In the genomic region with DNA sequence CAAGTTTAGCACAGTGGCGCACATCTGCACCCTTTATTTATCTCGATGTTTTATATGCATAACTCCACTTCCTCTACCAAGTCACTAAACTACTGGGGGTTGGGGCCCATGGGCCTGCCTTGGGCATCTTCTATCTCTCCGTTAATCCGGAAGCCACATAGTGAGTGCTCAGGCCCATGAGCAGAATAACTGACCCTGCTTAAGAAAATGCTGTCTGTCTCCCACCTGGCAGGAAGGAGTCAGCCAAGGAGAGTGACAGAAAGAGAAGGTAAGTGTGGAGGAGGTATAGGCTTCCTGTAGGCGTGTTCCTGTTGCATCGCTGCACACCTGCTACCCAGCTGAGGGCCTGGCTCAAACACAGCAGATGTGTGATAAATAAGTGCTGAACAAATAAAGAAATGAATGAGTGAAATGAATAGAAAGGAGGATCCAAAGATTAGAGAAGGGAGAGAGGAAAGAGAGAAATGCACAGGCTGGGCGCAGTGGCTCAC, we compare ENCODE assay signal across 29 cellular contexts.
DNase-seq lines count a peak whose midpoint lies in the region; ATAC-seq, FAIRE-seq and TF ChIP-seq lines count a peak whose summit lies in the region.
"Had no signal": no experiment of that assay in that cellular context is flagged by ENCODE, and none has a peak within 500 bp of the region (broad histone marks: within the 10 kb centered on the region; RNA-seq: fewer than 3 reads in every experiment).

No MANE protein-coding gene starts in this region.

- H3K36me3 Mint-ChIP-seq in activated CD8-positive, alpha-beta T cell treated with anti-CD3 and anti-CD28 coated beads for 36 hours (ENCODE audit: low read depth) = peaks cover 11% of the 10 kb centered on the region
- peaks cover 17% of the 10 kb centered on the region for H3K36me3 Mint-ChIP-seq in CD4-positive, alpha-beta T cell (ENCODE audit: low read depth)

- H3K27ac Mint-ChIP-seq in activated CD8-positive, alpha-beta T cell treated with anti-CD3 and anti-CD28 coated beads for 36 hours = no peak overlapping the region
- H3K27ac Mint-ChIP-seq in CD4-positive, alpha-beta T cell = no peak overlapping the region
- H3K27ac Mint-ChIP-seq: CD14-positive monocyte, T-helper 17 cell had no signal

- H3K9me3 ChIP-seq in SU-DHL-6 (ENCODE audit: insufficient read depth, low read length) = no peaks in the 10 kb centered on the region
- no peaks in the 10 kb centered on the region for H3K9me3 ChIP-seq in small intestine (ENCODE audit: control insufficient read depth, low read depth)
- no peaks in the 10 kb centered on the region for H3K9me3 ChIP-seq in CD4-positive, alpha-beta T cell (ENCODE audit: control insufficient read depth, low read length)
- H3K9me3 ChIP-seq: BE2C, MG63 had no signal

- H3K79me2 ChIP-seq in SU-DHL-6 (ENCODE audit: insufficient read depth, low read length) = no peaks in the 10 kb centered on the region

- H3K4me2 ChIP-seq in SU-DHL-6 (ENCODE audit: low read depth, low read length, poor library complexity, severe bottlenecking) = peak overlapping the region; percentile 47
- H3K4me2 ChIP-seq: PC-9 had no signal

- POLR2A ChIA-PET in activated CD8-positive, alpha-beta T cell treated with anti-CD3 and anti-CD28 coated beads for 36 hours (lab: Charles Lee) = no interaction called here
- POLR2A ChIA-PET in CD4-positive, alpha-beta T cell (lab: Charles Lee) = no interaction called here

- no peak overlapping the region for H3K4me3 Mint-ChIP-seq in activated CD8-positive, alpha-beta T cell treated with anti-CD3 and anti-CD28 coated beads for 36 hours
- no peak overlapping the region for H3K4me3 Mint-ChIP-seq in CD4-positive, alpha-beta T cell
- H3K4me3 Mint-ChIP-seq: CD14-positive monocyte, T-helper 17 cell had no signal

- H3K4me1 ChIP-seq in small intestine (ENCODE audit: control insufficient read depth in 2 of 2, insufficient read depth in 1 of 2, low read depth in 1 of 2, low read length in 1 of 2) = no peaks in the 10 kb centered on the region

- peaks cover 3% of the 10 kb centered on the region for H3K9me3 Mint-ChIP-seq in activated CD8-positive, alpha-beta T cell treated with anti-CD3 and anti-CD28 coated beads for 36 hours
- H3K9me3 Mint-ChIP-seq in CD4-positive, alpha-beta T cell = peaks cover 2% of the 10 kb centered on the region

- H3K27me3 ChIP-seq in SU-DHL-6 (ENCODE audit: low read length) (no peaks in the 10 kb centered on the region), small intestine (ENCODE audit: control insufficient read depth in 2 of 2, insufficient read depth in 2 of 2, low read length in 2 of 2) (no peaks in the 10 kb centered on the region)
- H3K27me3 ChIP-seq in CD4-positive, alpha-beta T cell (ENCODE audit: control insufficient read depth, insufficient read depth, low read length) = no peaks in the 10 kb centered on the region
- H3K27me3 ChIP-seq: BE2C, MG63 had no signal

- no peaks in the 10 kb centered on the region for H4K20me1 ChIP-seq in SU-DHL-6 (ENCODE audit: low read depth, low read length)

- CTCF ChIA-PET in activated CD8-positive, alpha-beta T cell treated with anti-CD3 and anti-CD28 coated beads for 36 hours (lab: Charles Lee) = no interaction called here
- CTCF ChIA-PET in CD4-positive, alpha-beta T cell (lab: Charles Lee) = no interaction called here

- H3K27ac ChIP-seq in SU-DHL-6 (ENCODE audit: low read depth, low read length) (peak overlapping the region; percentile 87), small intestine (ENCODE audit: low read depth in 1 of 2, low read length in 1 of 2) (no peak overlapping the region)
- no peak overlapping the region for H3K27ac ChIP-seq in CD4-positive, alpha-beta T cell (ENCODE audit: low read depth, low read length)
- H3K27ac ChIP-seq: PC-9, SK-N-MC had no signal

- H3K4me3 ChIP-seq in GM12865 (ENCODE audit: low read depth, low read length) (no peak overlapping the region), SU-DHL-6 (ENCODE audit: insufficient read depth, low read length, poor library complexity, severe bottlenecking) (no peak overlapping the region), small intestine (ENCODE audit: low read depth in 1 of 2, low read length in 2 of 2) (no peak overlapping the region)
- H3K4me3 ChIP-seq: MG63, PC-9, SK-N-MC had no signal

- ATAC-seq in activated CD8-positive, alpha-beta T cell treated with anti-CD3 and anti-CD28 coated beads for 36 hours = no peak
- ATAC-seq in CD4-positive, alpha-beta T cell (ENCODE audit: poor library complexity) = no peak
- ATAC-seq: T-helper 17 cell had no signal

- peak; percentile 36 for DNase-seq in NCI-H2171 treated with DMSO at 0.1 percent for 48 hours (lab: John Stamatoyannopoulos, UW)
- DNase-seq in NCI-H2171 (lab: John Stamatoyannopoulos, UW) = no peak
- peak; percentile 2 for DNase-seq in GM12865 (ENCODE audit: low read depth)
- DNase-seq in small intestine = peak; percentile 27
- DNase-seq in SHP77 (lab: John Stamatoyannopoulos, UW) = no peak
- no peak for DNase-seq in activated CD8-positive, alpha-beta T cell treated with anti-CD3 and anti-CD28 coated beads for 36 hours
- no peak for DNase-seq in CD4-positive, alpha-beta T cell
- DNase-seq: 8988T, ACHN, BE2C, EL, GDM1, GOT3, HCEC 1CT, KBM-7, MG63, NCI-H1048, NCI-H1417, NCI-H187, NCI-H446 treated with DMSO at 0.1 percent for 48 hours, NCI-H774, PC-9, Right ventricle myocardium superior, T-helper 17 cell had no signal

- 89 to 90% (median 89%) methylated on average over 7 of the region's 7 CpGs for WGBS in small intestine, 3 donors

- 0 out of 2 replicates have a peak, but pooled peaks cover 13% of the 10 kb centered on the region for H3F3A ChIP-seq in SU-DHL-6 (ENCODE audit: insufficient read depth)

- H3K27me3 Mint-ChIP-seq in activated CD8-positive, alpha-beta T cell treated with anti-CD3 and anti-CD28 coated beads for 36 hours = no peaks in the 10 kb centered on the region
- no peaks in the 10 kb centered on the region for H3K27me3 Mint-ChIP-seq in CD4-positive, alpha-beta T cell
- H3K27me3 Mint-ChIP-seq: T-helper 17 cell had no signal

- intact Hi-C loops in activated CD8-positive, alpha-beta T cell treated with anti-CD3 and anti-CD28 coated beads for 36 hours (cut with micrococcal nuclease) = no loop called here
- intact Hi-C loops in CD4-positive, alpha-beta T cell (cut with DNase I, micrococcal nuclease) = no loop called here

- H3K9ac ChIP-seq in SU-DHL-6 (ENCODE audit: low read length) = peak overlapping the region; percentile 34; the same call in 1 of the 2 replicates

- no peak for FAIRE-seq in small intestine (lab: Jason Lieb, UNC)
- FAIRE-seq: D721Med, GM12891 had no signal

- no peak for TF ChIP-seq CTCF in GM12865 (IDR thresholded peaks at IDR 0.05; ENCODE audit: insufficient read depth, low read depth, low read length, missing control alignments)
- no peak for TF ChIP-seq CTCF in SU-DHL-6 (IDR thresholded peaks at IDR 0.05; ENCODE audit: insufficient read depth, low read length, poor library complexity, severe bottlenecking)
- no peak for TF ChIP-seq CTCF in activated CD8-positive, alpha-beta T cell treated with anti-CD3 and anti-CD28 coated beads for 36 hours (IDR thresholded peaks at IDR 0.05)
- no peak for TF ChIP-seq CTCF in CD4-positive, alpha-beta T cell (IDR thresholded peaks at IDR 0.05)

- H3K4me1 Mint-ChIP-seq in activated CD8-positive, alpha-beta T cell treated with anti-CD3 and anti-CD28 coated beads for 36 hours (ENCODE audit: low read depth) = no peaks in the 10 kb centered on the region
- H3K4me1 Mint-ChIP-seq in CD4-positive, alpha-beta T cell (ENCODE audit: low read depth) = no peaks in the 10 kb centered on the region
- H3K4me1 Mint-ChIP-seq: CD14-positive monocyte, T-helper 17 cell had no signal

- H3K9me2 ChIP-seq in SU-DHL-6 (replicated peaks; ENCODE audit: insufficient read depth, low read length) = no peaks in the 10 kb centered on the region

- H2AFZ ChIP-seq in SU-DHL-6 (ENCODE audit: low read depth, low read length, severe bottlenecking) = no peak overlapping the region
- H2AFZ ChIP-seq: PC-9 had no signal

- H3K36me3 ChIP-seq in SU-DHL-6 (ENCODE audit: low read length) (no peaks in the 10 kb centered on the region), small intestine (ENCODE audit: control insufficient read depth in 2 of 2, insufficient read depth in 2 of 2, low read length in 2 of 2) (no peaks in the 10 kb centered on the region)
- H3K36me3 ChIP-seq: BE2C, MG63 had no signal

Comparison
In these comparisons a context has a peak if more than half of its experiments do, and no peak if none do; other contexts are left out.
1. DNase-seq: peak in NCI-H2171 treated with DMSO at 0.1 percent for 48 hours (single experiment), GM12865 (single experiment) and small intestine (single experiment); none in NCI-H2171 (single experiment), SHP77 (0 of 2), activated CD8-positive, alpha-beta T cell treated with anti-CD3 and anti-CD28 coated beads for 36 hours (single experiment) and CD4-positive, alpha-beta T cell (0 of 10).